Comparison of ENCODE assay signal across 20 cellular contexts in genomic region chr4:121180558-121180957, GRCh38. TPM values are rescaled to one million over a fixed set of nuclear protein-coding genes. Genes with fewer than 3 reads are reported as not detected.
DNase-seq lines count a peak whose midpoint lies in the region; ATAC-seq and TF ChIP-seq lines count a peak whose summit lies in the region.
"Had no signal": no experiment of that assay in that cellular context is flagged by ENCODE, and none has a peak within 500 bp of the region (broad histone marks: within the 10 kb centered on the region; RNA-seq: fewer than 3 reads in every experiment).

No MANE protein-coding gene starts in this region.

- no peaks in the 10 kb centered on the region for H4K20me1 ChIP-seq in Loucy (ENCODE audit: insufficient read depth, low read length, poor library complexity, severe bottlenecking)

- H3K4me3 ChIP-seq in Loucy (ENCODE audit: low read length, poor library complexity, severe bottlenecking): no peak overlapping the region
- H3K4me3 ChIP-seq: transverse colon had no signal

- no peaks in the 10 kb centered on the region for H3K27me3 ChIP-seq in Loucy (ENCODE audit: insufficient read depth, low read length, poor library complexity, severe bottlenecking)
- H3K27me3 ChIP-seq: transverse colon had no signal

- no peaks in the 10 kb centered on the region for H3F3A ChIP-seq in Loucy (ENCODE audit: low read depth)

- peaks cover 21% of the 10 kb centered on the region for H3K4me1 ChIP-seq in Loucy (ENCODE audit: insufficient read depth, low read length, poor library complexity, severe bottlenecking)

- no peak for DNase-seq in activated CD4-positive, alpha-beta T cell treated with anti-CD3 and anti-CD28 coated beads, Interleukin-2, amount 10 ng/mL, durations not matched to agents 24 days and 14 days
- no peak for DNase-seq in activated CD4-positive, alpha-beta T cell treated with anti-CD3 and anti-CD28 coated beads, Interleukin-2, amount 50 U/mL, for 48 hours
- no peak for DNase-seq in stimulated activated effector memory CD8-positive, alpha-beta T cell treated with anti-CD3 and anti-CD28 coated beads, Interleukin-12 subunit alpha, Interleukin-12 subunit beta, amount 100 ng/mL, for 72 hours (ENCODE audit: low spot score in 2 of 2)
- no peak for DNase-seq in HCEC 1CT
- DNase-seq in HT-29 (ENCODE audit: low spot score): no peak
- DNase-seq: Caco-2; HFFc6; KBM-7; NCI-H146; NCI-H2171; NCI-H524; small intestine; stimulated activated naive CD4-positive, alpha-beta T cell treated with Interleukin-2 at 50 U/mL for 16 hours; T-helper 9 cell; transverse colon had no signal

- H3K9me2 ChIP-seq in Loucy (replicated peaks; ENCODE audit: low read depth, low read length): no peaks in the 10 kb centered on the region

- H3K4me1 Mint-ChIP-seq in activated CD4-positive, alpha-beta T cell treated with anti-CD3 and anti-CD28 coated beads, Interleukin-2, amount 10 ng/mL, durations not matched to agents 24 days and 14 days: peaks cover 52% of the 10 kb centered on the region
- peaks cover 77% of the 10 kb centered on the region for H3K4me1 Mint-ChIP-seq in activated naive CD8-positive, alpha-beta T cell (ENCODE audit: low read depth)
- H3K4me1 Mint-ChIP-seq in stimulated activated effector memory CD8-positive, alpha-beta T cell treated with anti-CD3 and anti-CD28 coated beads, Interleukin-12 subunit alpha, Interleukin-12 subunit beta, amount 100 ng/mL, for 72 hours: peaks cover 61% of the 10 kb centered on the region
- H3K4me1 Mint-ChIP-seq: brain had no signal

- no peak for TF ChIP-seq CTCF in Loucy (conservative IDR thresholded peaks at IDR 0.05; ENCODE audit: low read length)

- H3K9ac ChIP-seq in Loucy (ENCODE audit: low read depth, low read length, poor library complexity, severe bottlenecking): no peak overlapping the region

- H3K36me3 Mint-ChIP-seq in activated CD4-positive, alpha-beta T cell treated with anti-CD3 and anti-CD28 coated beads, Interleukin-2, amount 10 ng/mL, durations not matched to agents 24 days and 14 days (ENCODE audit: low read depth): peaks cover 33% of the 10 kb centered on the region
- no peaks in the 10 kb centered on the region for H3K36me3 Mint-ChIP-seq in activated naive CD8-positive, alpha-beta T cell
- peaks cover 65% of the 10 kb centered on the region for H3K36me3 Mint-ChIP-seq in stimulated activated effector memory CD8-positive, alpha-beta T cell treated with anti-CD3 and anti-CD28 coated beads, Interleukin-12 subunit alpha, Interleukin-12 subunit beta, amount 100 ng/mL, for 72 hours
- H3K36me3 Mint-ChIP-seq: brain had no signal

- peak overlapping the region; percentile 84 for H3K27ac Mint-ChIP-seq in activated CD4-positive, alpha-beta T cell treated with anti-CD3 and anti-CD28 coated beads, Interleukin-2, amount 10 ng/mL, durations not matched to agents 24 days and 14 days
- H3K27ac Mint-ChIP-seq in activated naive CD8-positive, alpha-beta T cell: peak overlapping the region; percentile 89
- peak overlapping the region; percentile 85 for H3K27ac Mint-ChIP-seq in stimulated activated effector memory CD8-positive, alpha-beta T cell treated with anti-CD3 and anti-CD28 coated beads, Interleukin-12 subunit alpha, Interleukin-12 subunit beta, amount 100 ng/mL, for 72 hours
- H3K27ac Mint-ChIP-seq: brain, HFFc6, WTC11 had no signal

- H3K27me3 Mint-ChIP-seq in activated CD4-positive, alpha-beta T cell treated with anti-CD3 and anti-CD28 coated beads, Interleukin-2, amount 10 ng/mL, durations not matched to agents 24 days and 14 days: no peaks in the 10 kb centered on the region
- H3K27me3 Mint-ChIP-seq in activated naive CD8-positive, alpha-beta T cell: no peaks in the 10 kb centered on the region

- 0 out of 2 replicates have a peak overlapping the region, but pooled peaks have one; percentile 37 for H2AFZ ChIP-seq in Loucy (ENCODE audit: low read length)

- H3K79me2 ChIP-seq in Loucy (ENCODE audit: insufficient read depth, low read length): no peaks in the 10 kb centered on the region

- peak overlapping the region; percentile 81 for H3K4me3 Mint-ChIP-seq in activated CD4-positive, alpha-beta T cell treated with anti-CD3 and anti-CD28 coated beads, Interleukin-2, amount 10 ng/mL, durations not matched to agents 24 days and 14 days
- H3K4me3 Mint-ChIP-seq in activated naive CD8-positive, alpha-beta T cell: peak overlapping the region; percentile 78
- H3K4me3 Mint-ChIP-seq in stimulated activated effector memory CD8-positive, alpha-beta T cell treated with anti-CD3 and anti-CD28 coated beads, Interleukin-12 subunit alpha, Interleukin-12 subunit beta, amount 100 ng/mL, for 72 hours: peak overlapping the region; percentile 57
- H3K4me3 Mint-ChIP-seq: brain, HFFc6, WTC11 had no signal

- peaks cover 16% of the 10 kb centered on the region for H3K9me3 Mint-ChIP-seq in activated CD4-positive, alpha-beta T cell treated with anti-CD3 and anti-CD28 coated beads, Interleukin-2, amount 10 ng/mL, durations not matched to agents 24 days and 14 days
- H3K9me3 Mint-ChIP-seq in activated naive CD8-positive, alpha-beta T cell (ENCODE audit: low read depth): no peaks in the 10 kb centered on the region
- H3K9me3 Mint-ChIP-seq in stimulated activated effector memory CD8-positive, alpha-beta T cell treated with anti-CD3 and anti-CD28 coated beads, Interleukin-12 subunit alpha, Interleukin-12 subunit beta, amount 100 ng/mL, for 72 hours: peaks cover 2% of the 10 kb centered on the region
- H3K9me3 Mint-ChIP-seq: HFFc6 had no signal

- H3K36me3 ChIP-seq in Loucy (ENCODE audit: insufficient read depth, low read length): no peaks in the 10 kb centered on the region
- H3K36me3 ChIP-seq: transverse colon had no signal

- intact Hi-C loops in activated CD4-positive, alpha-beta T cell treated with anti-CD3 and anti-CD28 coated beads, Interleukin-2, amount 10 ng/mL, durations not matched to agents 24 days and 14 days (cut with micrococcal nuclease): loop anchor here (1.0 to 5.0 kb wide), 3 partner anchors 9 to 68 kb away; no protein-coding TSS in a partner anchor

- no peak overlapping the region for H3K4me2 ChIP-seq in Loucy (ENCODE audit: low read depth, low read length, poor library complexity, severe bottlenecking)

- H3K9me3 ChIP-seq in Loucy (ENCODE audit: insufficient read depth, low read depth, low read length): no peaks in the 10 kb centered on the region
- H3K9me3 ChIP-seq: Caco-2, transverse colon had no signal

- ATAC-seq in stimulated activated effector memory CD8-positive, alpha-beta T cell treated with anti-CD3 and anti-CD28 coated beads, Interleukin-12 subunit alpha, Interleukin-12 subunit beta, amount 100 ng/mL, for 72 hours: peak; percentile 84
- no peak for ATAC-seq in HG03280 (IDR thresholded peaks at IDR 0.05; ENCODE audit: unreplicated experiment)
- ATAC-seq: WTC11 had no signal

RNA-seq across cellular contexts. Expression of gene TNIP3, which starts 16.4 kb away (rescaled TPM):
- total RNA-seq in activated CD4-positive, alpha-beta T cell treated with anti-CD3 and anti-CD28 coated beads, Interleukin-2, amount 10 ng/mL, durations not matched to agents 24 days and 14 days: 18.9 and 20.9 TPM in 2 replicates
- not detected in 2 replicates for total RNA-seq in HT-29 (2014; rRNA removed; shearing (Covaris generic))
- total RNA-seq: WTC11 had no signal

Comparison
In these comparisons a context has a peak if more than half of its experiments do, and no peak if none do; other contexts are left out.
1. RNA of gene TNIP3, which starts 16.4 kb away (total RNA-seq): 18.9 to 20.9 TPM in activated CD4-positive, alpha-beta T cell treated with anti-CD3 and anti-CD28 coated beads, Interleukin-2, amount 10 ng/mL, durations not matched to agents 24 days and 14 days; not detected in HT-29; every median in the first group is over 10 times any median in the second.
2. Peak in every context shown above with its lines, with median percentiles within 50 percentile points of each other: H3K27ac Mint-ChIP-seq and H3K4me3 Mint-ChIP-seq.